In genomic region chr16:86895609-86896008, GRCh38 we compare ENCODE assay signal across 23 cellular contexts.
"Had no signal": no experiment of that assay in that cellular context is flagged by ENCODE, and none has a peak within 500 bp of the region (broad histone marks: within the 10 kb centered on the region; RNA-seq: fewer than 3 reads in every experiment).

No MANE protein-coding gene starts in this region.

- H3K9me3 Mint-ChIP-seq: neural crest cell; stimulated activated effector memory CD8-positive, alpha-beta T cell treated with anti-CD3 and anti-CD28 coated beads, Interleukin-12 subunit alpha, Interleukin-12 subunit beta, amount 100 ng/mL, for 72 hours; type B pancreatic cell had no signal

- H3K27ac ChIP-seq: colonic mucosa, foreskin keratinocyte, pancreas, suprapubic skin, thyroid gland, vagina had no signal

- H3K4me1 ChIP-seq: colonic mucosa, foreskin keratinocyte, pancreas, suprapubic skin, thyroid gland, vagina had no signal

- H3K4me2 ChIP-seq: smooth muscle cell had no signal

- ATAC-seq: foreskin keratinocyte; left lobe of liver; naive thymus-derived CD4-positive, alpha-beta T cell; pancreas; right cardiac atrium; stimulated activated effector memory CD8-positive, alpha-beta T cell treated with anti-CD3 and anti-CD28 coated beads, Interleukin-12 subunit alpha, Interleukin-12 subunit beta, amount 100 ng/mL, for 72 hours; stimulated activated naive CD8-positive, alpha-beta T cell treated with anti-CD3 and anti-CD28 coated beads, Interleukin-15, Interleukin-2, amounts not matched to agents 100 U/mL and 50 U/mL, for 24 hours had no signal

- H3K27ac Mint-ChIP-seq: naive thymus-derived CD4-positive, alpha-beta T cell; progenitor cell of endocrine pancreas; stimulated activated effector memory CD8-positive, alpha-beta T cell treated with anti-CD3 and anti-CD28 coated beads, Interleukin-12 subunit alpha, Interleukin-12 subunit beta, amount 100 ng/mL, for 72 hours; type B pancreatic cell had no signal

- H3K27me3 ChIP-seq: colonic mucosa, foreskin keratinocyte, thyroid gland, vagina had no signal

- H3K4me1 Mint-ChIP-seq: stimulated activated effector memory CD8-positive, alpha-beta T cell treated with anti-CD3 and anti-CD28 coated beads, Interleukin-12 subunit alpha, Interleukin-12 subunit beta, amount 100 ng/mL, for 72 hours had no signal

- H3K4me3 ChIP-seq: colonic mucosa, pancreas, smooth muscle cell, suprapubic skin, thyroid gland, vagina had no signal

- H3K4me3 Mint-ChIP-seq: naive thymus-derived CD4-positive, alpha-beta T cell; neural crest cell; stimulated activated effector memory CD8-positive, alpha-beta T cell treated with anti-CD3 and anti-CD28 coated beads, Interleukin-12 subunit alpha, Interleukin-12 subunit beta, amount 100 ng/mL, for 72 hours; type B pancreatic cell had no signal

- DNase-seq: colonic mucosa; dermis blood vessel endothelial cell; erythroblast; foreskin keratinocyte; hippocampal formation; kidney glomerular epithelial cell; mammary epithelial cell; naive thymus-derived CD4-positive, alpha-beta T cell; occipital lobe; pancreas; right cardiac atrium; stimulated activated CD4-positive, alpha-beta T cell treated with anti-CD3 and anti-CD28 coated beads, Interleukin-4, amount 100 ng/mL, for 1 hour; stimulated activated CD8-positive, alpha-beta memory T cell treated with anti-CD3 and anti-CD28 coated beads, Interleukin-4, amount 100 ng/mL, for 48 hours; stimulated activated naive CD8-positive, alpha-beta T cell treated with anti-CD3 and anti-CD28 coated beads, Interleukin-15, Interleukin-2, amounts not matched to agents 100 U/mL and 50 U/mL, for 24 hours; thyroid gland had no signal

- H3K9me3 ChIP-seq: colonic mucosa, pancreas, suprapubic skin, thyroid gland, vagina had no signal

- H3K36me3 Mint-ChIP-seq: naive thymus-derived CD4-positive, alpha-beta T cell; stimulated activated effector memory CD8-positive, alpha-beta T cell treated with anti-CD3 and anti-CD28 coated beads, Interleukin-12 subunit alpha, Interleukin-12 subunit beta, amount 100 ng/mL, for 72 hours; type B pancreatic cell had no signal

- H3K36me3 ChIP-seq: colonic mucosa, pancreas, suprapubic skin, thyroid gland, vagina had no signal
